10 cellular contexts compared by ENCODE assay signal in genomic region chrX:136725446-136726104, GRCh38. TPM values are rescaled to one million over a fixed set of nuclear protein-coding genes. Genes with fewer than 3 reads are reported as not detected.
DNase-seq lines count a peak whose midpoint lies in the region; TF ChIP-seq lines count a peak whose summit lies in the region.
"Had no signal": no experiment of that assay in that cellular context is flagged by ENCODE, and none has a peak within 500 bp of the region (broad histone marks: within the 10 kb centered on the region; RNA-seq: fewer than 3 reads in every experiment).

No MANE protein-coding gene starts in this region.

- in situ Hi-C loops in ACHN (cut with HindIII; ENCODE audit: low pct_ligation_motif_present, low pct_unique_long_range_greater_than_20kb, low sequenced_read_pairs) = no loop called here
- in situ Hi-C loops in mammary epithelial cell (cut with MboI; ENCODE audit: low sequenced_read_pairs in 2 of 2) = no loop called here
- in situ Hi-C loops in GM13976 (cut with MboI; ENCODE audit: low sequenced_read_pairs, unreplicated experiment) = no loop called here
- in situ Hi-C loops in G401 (cut with HindIII; ENCODE audit: low sequenced_read_pairs) = no loop called here

- intact Hi-C loops in mammary epithelial cell (cut with micrococcal nuclease) = no loop called here

- no TSS peak for BruUV-seq in mammary epithelial cell (replicated peaks; lab: Mats Ljungman, UMichigan)

- H3K27me3 ChIP-seq in mammary epithelial cell (ENCODE audit: insufficient read depth, low read length) = no peaks in the 10 kb centered on the region

- CTCF ChIA-PET in mammary epithelial cell (lab: Charles Lee; ENCODE audit: low non-redundant PET) = no interaction called here

- no peak overlapping the region for H3K9ac ChIP-seq in mammary epithelial cell (ENCODE audit: insufficient read depth, low read length)
- H3K9ac ChIP-seq: BLaER1 had no signal

- TF ChIP-seq CTCF in mammary epithelial cell (conservative IDR thresholded peaks at IDR 0.05 in 1 of 2, IDR thresholded peaks at IDR 0.05 in 1 of 2; ENCODE audit: extremely low read depth in 1 of 2, insufficient read depth in 1 of 2, low read depth in 1 of 2, low read length in 2 of 2) = no peak
- no peak for TF ChIP-seq CTCF in GM13976 (IDR thresholded peaks at IDR 0.05; ENCODE audit: borderline replicate concordance, control extremely low read depth, extremely low read depth, insufficient read depth, missing control alignments)

- dilution Hi-C loops in mammary epithelial cell (cut with HindIII; ENCODE audit: low sequenced_read_pairs) = no loop called here

- H3K4me2 ChIP-seq in mammary epithelial cell (ENCODE audit: insufficient read depth, low read depth, low read length) = no peak overlapping the region
- H3K4me2 ChIP-seq: BLaER1 had no signal

- H4K20me1 ChIP-seq in mammary epithelial cell (ENCODE audit: insufficient read depth, low read length) = no peaks in the 10 kb centered on the region
- H4K20me1 ChIP-seq: BLaER1 had no signal

- H3K79me2 ChIP-seq in mammary epithelial cell (ENCODE audit: insufficient read depth, low read length) = no peaks in the 10 kb centered on the region

- H2AFZ ChIP-seq in mammary epithelial cell (ENCODE audit: low read depth, low read length) = no peak overlapping the region

- H3K4me1 ChIP-seq in mammary epithelial cell (ENCODE audit: insufficient read depth, low read length) = no peaks in the 10 kb centered on the region
- H3K4me1 ChIP-seq: BLaER1 had no signal

- H3K4me3 ChIP-seq in mammary epithelial cell (replicated peaks in 1 of 3; ENCODE audit: insufficient read depth in 1 of 3, low read depth in 2 of 3, low read length in 3 of 3) = no peak overlapping the region
- H3K4me3 ChIP-seq: BLaER1 had no signal

- no peaks in the 10 kb centered on the region for H3K36me3 ChIP-seq in mammary epithelial cell (ENCODE audit: insufficient read depth, low read length)
- H3K36me3 ChIP-seq: BLaER1 had no signal

- DNase-seq in ACHN = peak; percentile 17
- DNase-seq in HS-5 (ENCODE audit: low read depth) = peak; percentile 16
- DNase-seq in mammary epithelial cell = peak; percentile 33
- peak; percentile 62 for DNase-seq in iris pigment epithelial cell (ENCODE audit: low read depth)
- no peak for DNase-seq in activated effector memory CD4-positive, alpha-beta T cell treated with Interleukin-2 at 50 U/mL for 16 hours
- DNase-seq in GM13976 (ENCODE audit: low spot score) = no peak
- DNase-seq in G401 (ENCODE audit: low spot score) = no peak
- no peak for DNase-seq in caudate nucleus (lab: John Stamatoyannopoulos, UW)
- DNase-seq: NCI-H748 treated with DMSO at 0.1 percent for 48 hours had no signal

- no peaks in the 10 kb centered on the region for H3K9me3 ChIP-seq in mammary epithelial cell (replicated peaks; ENCODE audit: insufficient read depth, low read length)

- no peak overlapping the region for H3K27ac ChIP-seq in mammary epithelial cell (ENCODE audit: insufficient read depth, low read depth, low read length)
- H3K27ac ChIP-seq in caudate nucleus (ENCODE audit: low read depth, low read length) = no peak overlapping the region
- H3K27ac ChIP-seq: BLaER1 had no signal

RNA-seq across cellular contexts. Expression of gene ARHGEF6, which starts 55.2 kb away (rescaled TPM):
- total RNA-seq in mammary epithelial cell = 1 to 10 TPM in 1 of 2 donors, under 1 TPM in 1; 0.26 to 3.2 TPM
- polyA plus RNA-seq in mammary epithelial cell = 0.10 TPM
- polyA minus RNA-seq in mammary epithelial cell = not detected
- 0.10 TPM in 1 of 2 replicates, not detected in the other for total RNA-seq in G401 (2014; rRNA removed; shearing (Covaris generic))

Comparison
In these comparisons a context has a peak if more than half of its experiments do, and no peak if none do; other contexts are left out.
1. DNase-seq: peak in ACHN (single experiment), HS-5 (single experiment), mammary epithelial cell (single experiment) and iris pigment epithelial cell (single experiment); none in activated effector memory CD4-positive, alpha-beta T cell treated with Interleukin-2 at 50 U/mL for 16 hours (single experiment), GM13976 (single experiment), G401 (single experiment) and caudate nucleus (0 of 61).